7 cellular contexts compared by ENCODE assay signal in genomic region chr3:197256836-197257444, GRCh38. TPM values are rescaled to one million over a fixed set of nuclear protein-coding genes. Genes with fewer than 3 reads are reported as not detected.
DNase-seq lines count a peak whose midpoint lies in the region; ATAC-seq lines count a peak whose summit lies in the region.

No MANE protein-coding gene starts in this region.

- ATAC-seq in GM21528 (IDR thresholded peaks at IDR 0.05; ENCODE audit: low FRiP score, unreplicated experiment): no peak
- ATAC-seq in GM18517 (IDR thresholded peaks at IDR 0.05; ENCODE audit: unreplicated experiment): no peak

- DNase-seq in DMS153 (lab: John Stamatoyannopoulos, UW) (peak; percentile 10), HT-29 (ENCODE audit: low spot score) (peak; percentile 45), RPMI7951 (ENCODE audit: low read depth) (peak; percentile 49), cerebellum (ENCODE audit: low spot score) (peak; percentile 35), mucosa of gallbladder (ENCODE audit: low spot score) (peak; percentile 38)

RNA-seq across cellular contexts. Expression of gene DLG1, which starts 41.5 kb away (rescaled TPM):
- total RNA-seq in HT-29 (2014; rRNA removed; shearing (Covaris generic)): 36.7 and 53.7 TPM in 2 replicates
- 97.2 and 104 TPM in 2 replicates for total RNA-seq in RPMI7951 (2014; rRNA removed; shearing (Covaris generic))
- 69.2 TPM for total RNA-seq in cerebellum
- 90.0 TPM for total RNA-seq in mucosa of gallbladder
